Comparison of ENCODE assay signal across 1 cellular context in genomic region chr17:58956997-58957724, GRCh38.
A peak's percentile ranks its signal among the peaks of the same experiment; 100 is the strongest.
TF ChIP-seq lines count a peak whose summit lies in the region.

No MANE protein-coding gene starts in this region.

TF ChIP-seq in HEK293, 187 proteins besides CTCF, POLR2A, EP300 and RAD21 (continued from another document):
- TF ChIP-seq ZSCAN18 (tag by site-specific recombination; IDR thresholded peaks at IDR 0.05) (no peak), PBX3 (CRISPR knock-in tag; IDR thresholded peaks at IDR 0.05) (no peak), ZNF473 (tag by site-specific recombination; IDR thresholded peaks at IDR 0.05) (no peak), ZNF18 (tag by site-specific recombination; IDR thresholded peaks at IDR 0.05) (0 out of 2 replicates have a peak, but pooled peaks have one; percentile 29), ZNF394 (tag by site-specific recombination; IDR thresholded peaks at IDR 0.05; ENCODE audit: borderline replicate concordance) (no peak)
